In the genomic region with DNA sequence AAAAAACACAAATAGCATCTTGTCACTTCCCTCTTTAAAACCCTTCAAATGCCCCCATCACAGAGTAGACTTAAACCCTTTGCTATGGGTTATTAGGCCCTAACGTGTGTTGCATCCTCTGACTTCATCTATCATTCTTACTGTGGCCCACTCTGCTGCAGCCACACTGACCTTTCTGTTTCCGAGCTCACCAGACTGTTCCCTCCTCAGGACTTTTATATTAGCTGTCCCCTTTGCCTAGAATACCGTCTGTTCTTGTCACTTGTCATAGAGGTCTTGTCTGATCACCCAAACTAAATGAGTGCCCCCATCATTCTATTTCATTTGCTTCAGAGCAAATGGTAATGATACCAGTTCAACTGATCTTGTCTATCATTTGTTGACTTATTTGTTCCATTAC, we compare ENCODE assay signal across 1 cellular context.
TF ChIP-seq lines count a peak whose summit lies in the region.

No MANE protein-coding gene starts in this region.

TF ChIP-seq in WTC11, 78 proteins besides CTCF, POLR2A, EP300 and RAD21 (continued from another document):
- TF ChIP-seq ZNF121 (CRISPR knock-in tag; IDR thresholded peaks at IDR 0.05) = no peak
- no peak for TF ChIP-seq USF2 (CRISPR knock-in tag; IDR thresholded peaks at IDR 0.05)
- no peak for TF ChIP-seq CDX4 (CRISPR knock-in tag; IDR thresholded peaks at IDR 0.05; ENCODE audit: borderline replicate concordance)
